In the genomic region with DNA sequence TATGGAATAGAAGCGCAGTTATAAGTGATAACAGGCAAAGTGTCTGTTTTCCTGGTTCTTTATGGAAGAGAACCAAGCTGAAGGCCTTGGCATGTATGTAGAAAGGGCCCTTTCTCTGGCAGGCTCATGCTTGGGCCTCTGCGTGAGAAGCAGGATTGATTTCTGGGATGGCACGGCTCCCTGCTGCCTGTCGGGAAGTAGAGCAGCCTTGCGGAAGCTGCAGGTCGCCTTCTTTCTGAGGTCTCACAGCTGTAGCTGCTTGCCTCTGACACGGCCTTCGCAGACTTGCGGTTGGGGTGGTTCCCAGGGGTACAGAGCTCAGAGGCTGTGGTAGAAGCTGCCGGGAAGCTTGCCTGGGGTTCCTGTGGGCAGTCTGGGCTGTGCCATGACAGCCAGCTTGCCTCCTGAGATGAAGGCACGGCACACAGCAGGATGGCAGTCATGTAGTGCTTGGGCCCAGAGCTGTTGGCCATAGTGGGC, we compare ENCODE assay signal across 10 cellular contexts. TPM values are rescaled to one million over a fixed set of nuclear protein-coding genes. Genes with fewer than 3 reads are reported as not detected.
A peak's percentile ranks its signal among the peaks of the same experiment; 100 is the strongest.
DNase-seq lines count a peak whose midpoint lies in the region; ATAC-seq and TF ChIP-seq lines count a peak whose summit lies in the region.
"Had no signal": no experiment of that assay in that cellular context is flagged by ENCODE, and none has a peak within 500 bp of the region (broad histone marks: within the 10 kb centered on the region; RNA-seq: fewer than 3 reads in every experiment).

No MANE protein-coding gene starts in this region.

- no peak overlapping the region for H3K4me3 Mint-ChIP-seq in stimulated activated effector memory CD8-positive, alpha-beta T cell treated with anti-CD3 and anti-CD28 coated beads, Interleukin-12 subunit alpha, Interleukin-12 subunit beta, amount 100 ng/mL, for 72 hours

- H3K27me3 ChIP-seq in Peyer's patch (no peaks in the 10 kb centered on the region), esophagus squamous epithelium (no peaks in the 10 kb centered on the region), PC-9 (ENCODE audit: insufficient read depth, low read depth) (no peaks in the 10 kb centered on the region)
- H3K27me3 ChIP-seq: cardiac muscle cell had no signal

- TF ChIP-seq CTCF in Peyer's patch (IDR thresholded peaks at IDR 0.05) (no peak), esophagus squamous epithelium (IDR thresholded peaks at IDR 0.05) (no peak), foreskin fibroblast (IDR thresholded peaks at IDR 0.05; ENCODE audit: low read depth, low read length) (no peak), PC-9 (conservative IDR thresholded peaks at IDR 0.05) (no peak)

- 80 to 100% methylated on average over 2 to 6 of the region's 11 CpGs for WGBS in esophagus squamous epithelium, 2 donors

- H3K9me2 ChIP-seq in PC-9 (ENCODE audit: insufficient read depth) = no peaks in the 10 kb centered on the region

- H3K4me2 ChIP-seq in PC-9 = no peak overlapping the region

- no peaks in the 10 kb centered on the region for H3F3A ChIP-seq in PC-9 (ENCODE audit: insufficient read depth, low read depth)

- peaks cover 42% of the 10 kb centered on the region for H3K4me1 Mint-ChIP-seq in stimulated activated effector memory CD8-positive, alpha-beta T cell treated with anti-CD3 and anti-CD28 coated beads, Interleukin-12 subunit alpha, Interleukin-12 subunit beta, amount 100 ng/mL, for 72 hours

- H3K27ac Mint-ChIP-seq in stimulated activated effector memory CD8-positive, alpha-beta T cell treated with anti-CD3 and anti-CD28 coated beads, Interleukin-12 subunit alpha, Interleukin-12 subunit beta, amount 100 ng/mL, for 72 hours = peak overlapping the region; percentile 50

- CTCF ChIA-PET in PC-9 (lab: Charles Lee) = no interaction called here

- peak in 1 of 3 donors; percentile 28 for DNase-seq in Peyer's patch
- no peak for DNase-seq in esophagus squamous epithelium (lab: John Stamatoyannopoulos, UW)
- DNase-seq in mesenteric fat pad (ENCODE audit: low spot score) = peak; percentile 60
- DNase-seq in stimulated activated effector memory CD8-positive, alpha-beta T cell treated with anti-CD3 and anti-CD28 coated beads, Interleukin-12 subunit alpha, Interleukin-12 subunit beta, amount 100 ng/mL, for 72 hours (ENCODE audit: low spot score in 2 of 2) = no peak
- DNase-seq in foreskin fibroblast = no peak
- no peak for DNase-seq in NCI-H1417 treated with DMSO at 0.1 percent for 48 hours (lab: John Stamatoyannopoulos, UW)
- no peak for DNase-seq in DMS53 treated with DMSO at 0.1 percent for 48 hours (lab: John Stamatoyannopoulos, UW; ENCODE audit: unreplicated experiment)
- DNase-seq in PC-9 = no peak

- H3K9me3 ChIP-seq in Peyer's patch (no peaks in the 10 kb centered on the region), esophagus squamous epithelium (no peaks in the 10 kb centered on the region), PC-9 (ENCODE audit: insufficient read depth, low read depth) (no peaks in the 10 kb centered on the region)

- H3K4me1 ChIP-seq in Peyer's patch (peaks cover 0 to 15% (median 0%) of the 10 kb centered on the region in 4 donors), esophagus squamous epithelium (peaks cover 0 to 23% (median 6%) of the 10 kb centered on the region in 3 donors), PC-9 (replicated peaks; ENCODE audit: insufficient read depth) (no peaks in the 10 kb centered on the region)

- H3K79me2 ChIP-seq in PC-9 (ENCODE audit: low read depth) = no peaks in the 10 kb centered on the region

- no peak overlapping the region for H2AFZ ChIP-seq in PC-9

- H3K4me3 ChIP-seq in Peyer's patch (no peak overlapping the region), esophagus squamous epithelium (no peak overlapping the region), foreskin fibroblast (ENCODE audit: low read depth in 1 of 2, low read length in 2 of 2) (no peak overlapping the region), PC-9 (no peak overlapping the region)
- H3K4me3 ChIP-seq: cardiac muscle cell had no signal

- H3K36me3 ChIP-seq in Peyer's patch (peaks cover 0 to 52% (median 0%) of the 10 kb centered on the region in 3 donors), esophagus squamous epithelium (peaks cover 4 to 83% (median 9%) of the 10 kb centered on the region in 3 donors), PC-9 (ENCODE audit: low read depth) (no peaks in the 10 kb centered on the region)

- peaks cover 6% of the 10 kb centered on the region; the same call in 1 of the 2 replicates for H4K20me1 ChIP-seq in PC-9 (ENCODE audit: insufficient read depth)

- TF ChIP-seq POLR2A in Peyer's patch (IDR thresholded peaks at IDR 0.05) (no peak), esophagus squamous epithelium (IDR thresholded peaks at IDR 0.05) (no peak)

- BruUV-seq in PC-9 (replicated peaks; lab: Mats Ljungman, UMichigan) = no TSS peak

- ATAC-seq in stimulated activated effector memory CD8-positive, alpha-beta T cell treated with anti-CD3 and anti-CD28 coated beads, Interleukin-12 subunit alpha, Interleukin-12 subunit beta, amount 100 ng/mL, for 72 hours = no peak
- ATAC-seq: activated CD4-positive, CD25-positive, alpha-beta regulatory T cell treated with anti-CD3 and anti-CD28 coated beads, Interleukin-2, amount 50 U/mL, for 24 hours had no signal

- H3K36me3 Mint-ChIP-seq in stimulated activated effector memory CD8-positive, alpha-beta T cell treated with anti-CD3 and anti-CD28 coated beads, Interleukin-12 subunit alpha, Interleukin-12 subunit beta, amount 100 ng/mL, for 72 hours = peaks cover 77% of the 10 kb centered on the region

- H3K27ac ChIP-seq in Peyer's patch (peak overlapping the region in 3 of 4 donors; percentile 29 to 64 (median 49)), esophagus squamous epithelium (peak overlapping the region in 3 of 4 donors; percentile 48 to 73 (median 62)), PC-9 (no peak overlapping the region)
- H3K27ac ChIP-seq: cardiac muscle cell had no signal

- intact Hi-C loops in esophagus squamous epithelium (cut with DNase I) (loop anchor here (5.0 kb wide), 1 partner anchor 34 kb away; no protein-coding TSS in a partner anchor), PC-9 (cut with micrococcal nuclease; ENCODE audit: unreplicated experiment) (no loop called here)

- POLR2A ChIA-PET in PC-9 (lab: Charles Lee; ENCODE audit: unreplicated experiment) = no interaction called here

- no peaks in the 10 kb centered on the region for H3K9me3 Mint-ChIP-seq in stimulated activated effector memory CD8-positive, alpha-beta T cell treated with anti-CD3 and anti-CD28 coated beads, Interleukin-12 subunit alpha, Interleukin-12 subunit beta, amount 100 ng/mL, for 72 hours

RNA-seq across cellular contexts. Expression of gene TRAPPC10, which starts 39.4 kb away (rescaled TPM):
- total RNA-seq in Peyer's patch (100 to 1,000 TPM in 1 of 4 donors, 10 to 100 TPM in 3; 62.2 to 153 (median 93.0) TPM), esophagus squamous epithelium (10 to 100 TPM; 16.8 to 26.6 (median 20.7) TPM), mesenteric fat pad (44.4 TPM), PC-9 (2021) (24.0 and 27.2 TPM in 2 replicates)

RNA-seq across cellular contexts. Expression of gene PWP2, which starts 55.7 kb away (rescaled TPM):
- total RNA-seq in Peyer's patch (10 to 100 TPM in 2 of 4 donors, 1 to 10 TPM in 2; 5.6 to 63.5 (median 10.6) TPM), esophagus squamous epithelium (10 to 100 TPM in 1 of 4 donors, 1 to 10 TPM in 3; 5.4 to 18.3 (median 6.6) TPM), mesenteric fat pad (3.6 TPM), PC-9 (2021) (22.6 and 22.9 TPM in 2 replicates)
